19 cellular contexts compared by ENCODE assay signal in the genomic region with DNA sequence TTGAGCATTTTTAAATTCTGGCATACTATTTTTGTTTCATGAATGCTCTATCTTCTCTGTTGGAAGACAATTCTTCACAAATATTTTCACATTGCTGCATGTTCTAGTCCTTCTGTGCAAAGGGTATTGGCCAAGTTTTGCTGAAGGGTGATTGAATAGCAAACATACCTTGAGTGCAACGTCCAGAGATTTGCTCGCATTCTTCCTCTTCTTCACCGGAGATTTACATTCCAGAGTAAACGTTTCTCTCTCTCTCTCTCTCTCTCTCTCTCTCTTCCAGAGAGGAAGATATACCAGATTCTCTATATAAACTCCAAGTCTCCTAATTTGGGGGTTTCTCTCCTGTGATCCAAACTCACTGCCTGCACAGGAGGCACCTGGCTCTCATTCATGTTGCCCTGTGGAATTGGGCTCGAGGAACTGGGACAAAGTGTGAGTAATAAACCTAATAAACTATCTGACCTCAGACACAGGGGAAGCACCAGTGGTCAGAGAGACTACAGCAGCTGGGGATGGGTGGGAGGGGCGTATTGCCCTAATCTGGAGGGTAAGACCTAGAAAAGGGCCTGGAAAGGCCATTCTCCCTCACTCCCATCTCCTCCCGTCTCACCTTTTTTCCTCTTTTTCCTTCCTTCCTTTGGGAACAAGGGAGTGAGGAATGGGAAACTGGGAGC. TPM values are rescaled to one million over a fixed set of nuclear protein-coding genes. Genes with fewer than 3 reads are reported as not detected.
A peak's percentile ranks its signal among the peaks of the same experiment; 100 is the strongest.
DNase-seq lines count a peak whose midpoint lies in the region; ATAC-seq, FAIRE-seq and TF ChIP-seq lines count a peak whose summit lies in the region.
"Had no signal": no experiment of that assay in that cellular context is flagged by ENCODE, and none has a peak within 500 bp of the region (broad histone marks: within the 10 kb centered on the region; RNA-seq: fewer than 3 reads in every experiment).

No MANE protein-coding gene starts in this region.

- peak in 1 of 2 experiments; percentile 55; a peak in 1 of 4 replicates for TF ChIP-seq EP300 in HepG2 (IDR thresholded peaks at IDR 0.05; ENCODE audit: low read depth in 2 of 2, low read length in 2 of 2)
- TF ChIP-seq EP300 in HepG2 (CRISPR knock-in tag; IDR thresholded peaks at IDR 0.05; ENCODE audit: borderline replicate concordance), result no peak

- in situ Hi-C loops in HepG2 (cut with HindIII; ENCODE audit: extremely low pct_ligation_motif_present, low pct_unique_long_range_greater_than_20kb), result no loop called here

- intact Hi-C loops in HepG2 (cut with micrococcal nuclease; ENCODE audit: unreplicated experiment) (no loop called here), right lobe of liver (cut with DNase I) (no loop called here)

- no peaks in the 10 kb centered on the region for H3K79me2 ChIP-seq in HepG2 (ENCODE audit: insufficient read depth, low read length)

- no peaks in the 10 kb centered on the region for H4K20me1 ChIP-seq in HepG2 (ENCODE audit: insufficient read depth, low read length)
- H4K20me1 ChIP-seq: BLaER1 had no signal

- H3K36me3 Mint-ChIP-seq in activated T-cell treated with anti-CD3 and anti-CD28 coated beads, Interleukin-2, amount 50 U/mL, for 24 hours (ENCODE audit: low read depth), result no peaks in the 10 kb centered on the region
- H3K36me3 Mint-ChIP-seq: CD8-positive, alpha-beta T cell had no signal

- no peak for TF ChIP-seq RAD21 in HepG2 (CRISPR knock-in tag; IDR thresholded peaks at IDR 0.05)

- BruUV-seq in HepG2 (replicated peaks; lab: Mats Ljungman, UMichigan), result no TSS peak

- WGBS in HepG2 (ENCODE audit: low lambda C conversion rate), result 11% methylated on average over 7 of the region's 7 CpGs
- WGBS in right lobe of liver (ENCODE audit: insufficient coverage, low coverage, low lambda C conversion rate, missing lambda C conversion rate), result 57% methylated on average over 3 of the region's 7 CpGs

- CTCF ChIA-PET in HepG2 (lab: Yijun Ruan, JAX; ENCODE audit: low intra/inter-chr PET ratio, low total read pairs), result no interaction called here

- peak overlapping the region; percentile 30 for H3K4me2 ChIP-seq in HepG2 (ENCODE audit: low read depth, low read length)

- no peaks in the 10 kb centered on the region for H3K9me3 Mint-ChIP-seq in activated T-cell treated with anti-CD3 and anti-CD28 coated beads, Interleukin-2, amount 50 U/mL, for 24 hours
- H3K9me3 Mint-ChIP-seq: CD8-positive, alpha-beta T cell had no signal

- H3K27ac Mint-ChIP-seq in activated T-cell treated with anti-CD3 and anti-CD28 coated beads, Interleukin-2, amount 50 U/mL, for 24 hours, result no peak overlapping the region
- H3K27ac Mint-ChIP-seq: CD8-positive, alpha-beta T cell had no signal

- H3K4me1 ChIP-seq in HepG2 (ENCODE audit: insufficient read depth, low read length) (peaks cover 25% of the 10 kb centered on the region), right lobe of liver (no peaks in the 10 kb centered on the region)

- H3K36me3 ChIP-seq in HepG2 (replicated peaks in 1 of 2; ENCODE audit: control insufficient read depth in 1 of 2, insufficient read depth in 2 of 2, low read length in 2 of 2) (no peaks in the 10 kb centered on the region), right lobe of liver (no peaks in the 10 kb centered on the region)
- H3K36me3 ChIP-seq: BLaER1 had no signal

- H3K27me3 ChIP-seq in HepG2 (ENCODE audit: control insufficient read depth in 1 of 2, insufficient read depth in 2 of 2, low read length in 2 of 2) (peaks cover 1 to 18% of the 10 kb centered on the region in 2 experiments; a peak in 1 of 5 replicates), right lobe of liver (no peaks in the 10 kb centered on the region)
- H3K27me3 ChIP-seq: BLaER1 had no signal

- FAIRE-seq in HepG2 (lab: Jason Lieb, UNC), result peak; percentile 76
- FAIRE-seq: D721Med, H1 had no signal

- H3K4me3 ChIP-seq in HepG2 (replicated peaks in 1 of 3; ENCODE audit: insufficient read depth in 1 of 3, low read depth in 2 of 3, low read length in 3 of 3) (no peak overlapping the region), right lobe of liver (no peak overlapping the region), epithelial cell of proximal tubule (ENCODE audit: low read depth, low read length) (no peak overlapping the region)
- H3K4me3 ChIP-seq: BLaER1 had no signal

- ATAC-seq in HepG2 (peak; percentile 82), right lobe of liver (no peak), GM21576 (IDR thresholded peaks at IDR 0.05; ENCODE audit: unreplicated experiment) (no peak)
- ATAC-seq: CD8-positive, alpha-beta T cell had no signal

- H3K27me3 Mint-ChIP-seq in activated T-cell treated with anti-CD3 and anti-CD28 coated beads, Interleukin-2, amount 50 U/mL, for 24 hours, result no peaks in the 10 kb centered on the region

- no peak overlapping the region for H3K4me3 Mint-ChIP-seq in activated T-cell treated with anti-CD3 and anti-CD28 coated beads, Interleukin-2, amount 50 U/mL, for 24 hours
- H3K4me3 Mint-ChIP-seq: CD8-positive, alpha-beta T cell had no signal

- TF ChIP-seq CTCF in HepG2 (CRISPR knock-in tag; IDR thresholded peaks at IDR 0.05) (no peak), right lobe of liver (IDR thresholded peaks at IDR 0.05) (no peak), epithelial cell of proximal tubule (conservative IDR thresholded peaks at IDR 0.05; ENCODE audit: low read depth, low read length) (no peak)

- DNase-seq in HepG2 (ENCODE audit: low spot score) (peak; percentile 86), right lobe of liver (no peak), epithelial cell of proximal tubule (ENCODE audit: low read depth) (peak; percentile 9), left kidney (ENCODE audit: low read depth, low spot score) (peak; percentile 6), NCI-H446 treated with DMSO at 0.1 percent for 48 hours (lab: John Stamatoyannopoulos, UW) (no peak), ecto neural progenitor cell (ENCODE audit: low spot score) (no peak)
- no peak for DNase-seq in activated T-cell treated with anti-CD3 and anti-CD28 coated beads, Interleukin-2, amount 50 U/mL, for 24 hours
- DNase-seq: CD8-positive, alpha-beta T cell; DMS79; MM.1S; NCI-H1105; NCI-H187 treated with DMSO at 0.1 percent for 48 hours; OCI-M1 had no signal

- H2AFZ ChIP-seq in HepG2 (ENCODE audit: low read length), result no peak overlapping the region

- no peaks in the 10 kb centered on the region for H3K9me3 ChIP-seq in HepG2 (ENCODE audit: low read length)
- H3K9me3 ChIP-seq in right lobe of liver, result no peaks in the 10 kb centered on the region
- H3K9me3 ChIP-seq: BLaER1 had no signal

- TF ChIP-seq POLR2A in HepG2 (IDR thresholded peaks at IDR 0.05; ENCODE audit: insufficient read depth in 1 of 2, low read depth in 2 of 2, low read length in 2 of 2) (no peak), right lobe of liver (IDR thresholded peaks at IDR 0.05) (no peak)

- no peaks in the 10 kb centered on the region for H3K4me1 Mint-ChIP-seq in activated T-cell treated with anti-CD3 and anti-CD28 coated beads, Interleukin-2, amount 50 U/mL, for 24 hours (ENCODE audit: low read depth)

- POLR2A ChIA-PET in HepG2 (lab: Yijun Ruan, JAX), result no interaction called here

- H3K27ac ChIP-seq in HepG2 (ENCODE audit: extremely low read length, insufficient read depth, low read length) (peak overlapping the region; percentile 0), right lobe of liver (no peak overlapping the region)
- H3K27ac ChIP-seq: BLaER1 had no signal

- H3K9ac ChIP-seq in HepG2 (ENCODE audit: insufficient read depth, low read depth, low read length), result no peak overlapping the region
- H3K9ac ChIP-seq: BLaER1 had no signal

RNA-seq across cellular contexts. Expression of a gene that starts 1.1 kb away (rescaled TPM):
- total RNA-seq in HepG2 (2016; rRNA removed; fragmentation: Illumina TruSeq; extraction: Trizol) (not detected in 2 replicates), right lobe of liver (under 1 TPM in 3 of 6 experiments, not detected in 3; 0.43 to 0.62 (median 0.46) TPM), epithelial cell of proximal tubule (not detected in 2 replicates)
- total RNA-seq in HepG2 (2016; cell fraction: cytosol; rRNA removed; fragmentation: Illumina TruSeq; extraction: Trizol; ENCODE audit: low read depth), result not detected in 2 replicates
- total RNA-seq in HepG2 (2016; cell fraction: insoluble cytoplasmic fraction; rRNA removed; fragmentation: Illumina TruSeq; extraction: Trizol), result not detected in 2 replicates
- not detected in 2 replicates for total RNA-seq in HepG2 (2016; cell fraction: membrane; rRNA removed; fragmentation: Illumina TruSeq; extraction: Trizol)
- total RNA-seq in HepG2 (2016; cell fraction: nucleus; rRNA removed; fragmentation: Illumina TruSeq; extraction: Trizol), result not detected in 2 replicates
- not detected in 2 replicates for polyA plus RNA-seq in HepG2 (2011; rRNA removed)
- not detected in 2 replicates for polyA plus RNA-seq in HepG2 (2011; cell fraction: cytosol; rRNA removed)
- not detected in 2 replicates for polyA plus RNA-seq in HepG2 (2011; cell fraction: nucleus; rRNA removed)
- not detected in 2 replicates for polyA plus RNA-seq in HepG2 (2012)
- not detected in 2 replicates for polyA plus RNA-seq in HepG2 (2016; cell fraction: cytosol; fragmentation: Illumina TruSeq; extraction: Trizol; ENCODE audit: low read depth)
- polyA plus RNA-seq in HepG2 (2016; cell fraction: insoluble cytoplasmic fraction; fragmentation: Illumina TruSeq; extraction: Trizol; ENCODE audit: low read depth), result not detected in 2 replicates
- polyA plus RNA-seq in HepG2 (2016; cell fraction: membrane; fragmentation: Illumina TruSeq; extraction: Trizol; ENCODE audit: low read depth), result not detected in 2 replicates
- polyA plus RNA-seq in HepG2 (2016; cell fraction: nucleus; fragmentation: Illumina TruSeq; extraction: Trizol; ENCODE audit: insufficient read depth, low read depth), result not detected in 2 replicates
- not detected in 2 replicates for polyA minus RNA-seq in HepG2 (2011; rRNA and poly(A)+ RNA removed; ENCODE audit: low replicate concordance)
- polyA minus RNA-seq in HepG2 (2011; cell fraction: cytosol; rRNA and poly(A)+ RNA removed), result not detected in 2 replicates
- not detected in 2 replicates for polyA minus RNA-seq in HepG2 (2011; cell fraction: nucleus; rRNA and poly(A)+ RNA removed)
- total RNA-seq: A172; CD8-positive, alpha-beta T cell; H1; RPMI7951 had no signal

RNA-seq across cellular contexts. Expression of a gene that starts 7.6 kb away (rescaled TPM):
- total RNA-seq in HepG2 (2016; rRNA removed; fragmentation: Illumina TruSeq; extraction: Trizol), result 0.11 TPM in 1 of 2 replicates, not detected in the other
- total RNA-seq in HepG2 (2016; cell fraction: cytosol; rRNA removed; fragmentation: Illumina TruSeq; extraction: Trizol; ENCODE audit: low read depth), result not detected in 2 replicates
- not detected in 2 replicates for total RNA-seq in HepG2 (2016; cell fraction: insoluble cytoplasmic fraction; rRNA removed; fragmentation: Illumina TruSeq; extraction: Trizol)
- total RNA-seq in HepG2 (2016; cell fraction: membrane; rRNA removed; fragmentation: Illumina TruSeq; extraction: Trizol), result not detected in 2 replicates
- not detected in 2 replicates for total RNA-seq in HepG2 (2016; cell fraction: nucleus; rRNA removed; fragmentation: Illumina TruSeq; extraction: Trizol)
- not detected in 2 replicates for polyA plus RNA-seq in HepG2 (2011; rRNA removed)
- polyA plus RNA-seq in HepG2 (2011; cell fraction: cytosol; rRNA removed), result 0.05 TPM in 1 of 2 replicates, not detected in the other
- polyA plus RNA-seq in HepG2 (2011; cell fraction: nucleus; rRNA removed), result not detected in 2 replicates
- polyA plus RNA-seq in HepG2 (2012), result not detected in 2 replicates
- not detected in 2 replicates for polyA plus RNA-seq in HepG2 (2016; cell fraction: cytosol; fragmentation: Illumina TruSeq; extraction: Trizol; ENCODE audit: low read depth)
- not detected in 2 replicates for polyA plus RNA-seq in HepG2 (2016; cell fraction: insoluble cytoplasmic fraction; fragmentation: Illumina TruSeq; extraction: Trizol; ENCODE audit: low read depth)
- not detected in 2 replicates for polyA plus RNA-seq in HepG2 (2016; cell fraction: membrane; fragmentation: Illumina TruSeq; extraction: Trizol; ENCODE audit: low read depth)
- not detected in 2 replicates for polyA plus RNA-seq in HepG2 (2016; cell fraction: nucleus; fragmentation: Illumina TruSeq; extraction: Trizol; ENCODE audit: insufficient read depth, low read depth)
- not detected in 2 replicates for polyA minus RNA-seq in HepG2 (2011; rRNA and poly(A)+ RNA removed; ENCODE audit: low replicate concordance)
- not detected in 2 replicates for polyA minus RNA-seq in HepG2 (2011; cell fraction: cytosol; rRNA and poly(A)+ RNA removed)
- not detected in 2 replicates for polyA minus RNA-seq in HepG2 (2011; cell fraction: nucleus; rRNA and poly(A)+ RNA removed)
- total RNA-seq in right lobe of liver, result 1 to 10 TPM in 3 of 6 experiments, under 1 TPM in 3; 0.20 to 4.6 (median 2.3) TPM
- not detected in 2 replicates for total RNA-seq in epithelial cell of proximal tubule
- total RNA-seq: A172; CD8-positive, alpha-beta T cell; H1; RPMI7951 had no signal

RNA-seq across cellular contexts. Expression of a gene that starts 45.7 kb away (rescaled TPM):
- total RNA-seq in HepG2 (2016; rRNA removed; fragmentation: Illumina TruSeq; extraction: Trizol) (not detected in 2 replicates), right lobe of liver (under 1 TPM in 4 of 6 experiments, not detected in 2; 0.06 to 0.20 (median 0.12) TPM), epithelial cell of proximal tubule (0.07 TPM in 1 of 2 replicates, not detected in the other)
- total RNA-seq in HepG2 (2016; cell fraction: cytosol; rRNA removed; fragmentation: Illumina TruSeq; extraction: Trizol; ENCODE audit: low read depth), result not detected in 2 replicates
- total RNA-seq in HepG2 (2016; cell fraction: insoluble cytoplasmic fraction; rRNA removed; fragmentation: Illumina TruSeq; extraction: Trizol), result not detected in 2 replicates
- total RNA-seq in HepG2 (2016; cell fraction: membrane; rRNA removed; fragmentation: Illumina TruSeq; extraction: Trizol), result not detected in 2 replicates
- not detected in 2 replicates for total RNA-seq in HepG2 (2016; cell fraction: nucleus; rRNA removed; fragmentation: Illumina TruSeq; extraction: Trizol)
- not detected in 2 replicates for polyA plus RNA-seq in HepG2 (2011; rRNA removed)
- not detected in 2 replicates for polyA plus RNA-seq in HepG2 (2011; cell fraction: cytosol; rRNA removed)
- not detected in 2 replicates for polyA plus RNA-seq in HepG2 (2011; cell fraction: nucleus; rRNA removed)
- polyA plus RNA-seq in HepG2 (2012), result not detected in 2 replicates
- polyA plus RNA-seq in HepG2 (2016; cell fraction: cytosol; fragmentation: Illumina TruSeq; extraction: Trizol; ENCODE audit: low read depth), result not detected in 2 replicates
- not detected in 2 replicates for polyA plus RNA-seq in HepG2 (2016; cell fraction: insoluble cytoplasmic fraction; fragmentation: Illumina TruSeq; extraction: Trizol; ENCODE audit: low read depth)
- not detected in 2 replicates for polyA plus RNA-seq in HepG2 (2016; cell fraction: membrane; fragmentation: Illumina TruSeq; extraction: Trizol; ENCODE audit: low read depth)
- polyA plus RNA-seq in HepG2 (2016; cell fraction: nucleus; fragmentation: Illumina TruSeq; extraction: Trizol; ENCODE audit: insufficient read depth, low read depth), result not detected in 2 replicates
- polyA minus RNA-seq in HepG2 (2011; rRNA and poly(A)+ RNA removed; ENCODE audit: low replicate concordance), result not detected in 2 replicates
- polyA minus RNA-seq in HepG2 (2011; cell fraction: cytosol; rRNA and poly(A)+ RNA removed), result not detected in 2 replicates
- not detected in 2 replicates for polyA minus RNA-seq in HepG2 (2011; cell fraction: nucleus; rRNA and poly(A)+ RNA removed)
- total RNA-seq: A172, RPMI7951 had no signal

Comparison
In these comparisons a context has a peak if more than half of its experiments do, and no peak if none do; other contexts are left out.
1. DNase-seq: peak in HepG2 (single experiment), epithelial cell of proximal tubule (single experiment) and left kidney (single experiment); none in right lobe of liver (0 of 3), NCI-H446 treated with DMSO at 0.1 percent for 48 hours (single experiment), ecto neural progenitor cell (single experiment) and activated T-cell treated with anti-CD3 and anti-CD28 coated beads, Interleukin-2, amount 50 U/mL, for 24 hours (single experiment).